Comparison of ENCODE assay signal across 17 cellular contexts in the genomic region with DNA sequence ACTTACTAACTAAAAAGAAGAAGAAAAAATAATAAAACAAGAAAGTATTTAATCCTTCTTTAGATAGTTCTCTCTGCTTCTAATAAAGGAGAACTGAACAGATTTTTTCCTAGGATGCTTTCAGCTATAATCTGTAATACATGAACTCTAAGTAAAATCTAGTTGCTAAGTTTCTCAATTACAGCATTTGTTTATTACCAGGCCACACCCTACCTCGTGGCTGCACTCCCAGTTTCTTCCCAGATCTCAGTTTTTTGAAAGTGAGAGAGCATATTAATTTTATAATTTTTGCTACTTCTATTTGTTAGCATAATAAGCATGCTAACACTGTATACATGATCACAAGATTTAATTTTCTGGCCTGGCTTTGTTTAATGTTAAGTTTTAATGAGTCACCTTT.
DNase-seq lines count a peak whose midpoint lies in the region; ATAC-seq and TF ChIP-seq lines count a peak whose summit lies in the region.
"Had no signal": no experiment of that assay in that cellular context is flagged by ENCODE, and none has a peak within 500 bp of the region (broad histone marks: within the 10 kb centered on the region; RNA-seq: fewer than 3 reads in every experiment).

No MANE protein-coding gene starts in this region.

- TF ChIP-seq CTCF in left lung (IDR thresholded peaks at IDR 0.05) (no peak), psoas muscle (IDR thresholded peaks at IDR 0.05) (no peak)

- H3K27ac ChIP-seq in left lung (no peak overlapping the region), psoas muscle (no peak overlapping the region)
- no peak overlapping the region for H3K27ac ChIP-seq in effector memory CD4-positive, alpha-beta T cell (ENCODE audit: insufficient read depth, low read length, poor library complexity, severe bottlenecking)
- H3K27ac ChIP-seq: A549 had no signal

- no peaks in the 10 kb centered on the region for H3K4me1 Mint-ChIP-seq in activated CD4-positive, alpha-beta T cell treated with anti-CD3 and anti-CD28 coated beads, Interleukin-2, amount 10 ng/mL, durations not matched to agents 7 days and 5 days

- H3K9me3 Mint-ChIP-seq in activated CD4-positive, alpha-beta T cell treated with anti-CD3 and anti-CD28 coated beads, Interleukin-2, amount 10 ng/mL, durations not matched to agents 7 days and 5 days, result no peaks in the 10 kb centered on the region
- H3K9me3 Mint-ChIP-seq: IgD-negative memory B cell had no signal

- H3K27me3 ChIP-seq in endocrine pancreas (ENCODE audit: control insufficient read depth, insufficient read depth, low read length) (no peaks in the 10 kb centered on the region), left lung (no peaks in the 10 kb centered on the region), psoas muscle (ENCODE audit: insufficient read depth in 3 of 3, low read length in 2 of 3) (no peaks in the 10 kb centered on the region)
- H3K27me3 ChIP-seq in effector memory CD4-positive, alpha-beta T cell (replicated peaks; ENCODE audit: control insufficient read depth, insufficient read depth, low read length, poor library complexity, severe bottlenecking), result no peaks in the 10 kb centered on the region

- WGBS in psoas muscle, 3 donors, result 10 to 14% (median 12%) methylated on average over 1 of the region's 1 CpG

- POLR2A ChIA-PET in activated CD4-positive, alpha-beta T cell treated with anti-CD3 and anti-CD28 coated beads, Interleukin-2, amount 10 ng/mL, durations not matched to agents 7 days and 5 days (lab: Charles Lee), result no interaction called here

- ATAC-seq in left cardiac atrium (peak in 1 of 2 donors; percentile 64), left lung (peak; percentile 63), psoas muscle (no peak)
- ATAC-seq: A549, Panc1 had no signal

- no peak overlapping the region for H3K9ac ChIP-seq in endocrine pancreas (ENCODE audit: control insufficient read depth, insufficient read depth, low read length)

- H3K4me3 Mint-ChIP-seq in activated CD4-positive, alpha-beta T cell treated with anti-CD3 and anti-CD28 coated beads, Interleukin-2, amount 10 ng/mL, durations not matched to agents 7 days and 5 days, result no peak overlapping the region
- H3K4me3 Mint-ChIP-seq: IgD-negative memory B cell had no signal

- no peak overlapping the region for H3K27ac Mint-ChIP-seq in activated CD4-positive, alpha-beta T cell treated with anti-CD3 and anti-CD28 coated beads, Interleukin-2, amount 10 ng/mL, durations not matched to agents 7 days and 5 days

- no peaks in the 10 kb centered on the region for H3K36me3 Mint-ChIP-seq in activated CD4-positive, alpha-beta T cell treated with anti-CD3 and anti-CD28 coated beads, Interleukin-2, amount 10 ng/mL, durations not matched to agents 7 days and 5 days (ENCODE audit: low read depth)
- H3K36me3 Mint-ChIP-seq: IgD-negative memory B cell had no signal

- CTCF ChIA-PET in activated CD4-positive, alpha-beta T cell treated with anti-CD3 and anti-CD28 coated beads, Interleukin-2, amount 10 ng/mL, durations not matched to agents 7 days and 5 days (lab: Charles Lee), result no interaction called here

- no peaks in the 10 kb centered on the region for H3K27me3 Mint-ChIP-seq in activated CD4-positive, alpha-beta T cell treated with anti-CD3 and anti-CD28 coated beads, Interleukin-2, amount 10 ng/mL, durations not matched to agents 7 days and 5 days
- H3K27me3 Mint-ChIP-seq: IgD-negative memory B cell had no signal

- H3K36me3 ChIP-seq in endocrine pancreas (ENCODE audit: control insufficient read depth, insufficient read depth, low read length), result no peaks in the 10 kb centered on the region
- no peaks in the 10 kb centered on the region for H3K36me3 ChIP-seq in left lung
- no peaks in the 10 kb centered on the region for H3K36me3 ChIP-seq in psoas muscle (ENCODE audit: insufficient read depth in 1 of 2, low read depth in 1 of 2)
- no peaks in the 10 kb centered on the region for H3K36me3 ChIP-seq in effector memory CD4-positive, alpha-beta T cell (ENCODE audit: control insufficient read depth, insufficient read depth, low read length)
- H3K36me3 ChIP-seq: HAP-1 had no signal

- DNase-seq in left cardiac atrium, result peak; percentile 29
- no peak for DNase-seq in left lung
- DNase-seq in psoas muscle, result peak; percentile 27 to 63
- no peak for DNase-seq in activated CD4-positive, alpha-beta T cell treated with anti-CD3 and anti-CD28 coated beads, Interleukin-2, amount 10 ng/mL, durations not matched to agents 7 days and 5 days
- no peak for DNase-seq in NCI-H226
- no peak for DNase-seq in NCI-H187 treated with DMSO at 0.1 percent for 48 hours (lab: John Stamatoyannopoulos, UW)
- no peak for DNase-seq in effector memory CD4-positive, alpha-beta T cell
- DNase-seq: C1 segment of cervical spinal cord, MV-4-11, NCI-H1417 treated with DMSO at 0.1 percent for 48 hours, NCI-H2029, NCI-H510A had no signal

- H3K4me1 ChIP-seq in endocrine pancreas (ENCODE audit: control insufficient read depth, insufficient read depth, low read length), result peaks cover 17% of the 10 kb centered on the region
- H3K4me1 ChIP-seq in left lung, result no peaks in the 10 kb centered on the region
- H3K4me1 ChIP-seq in psoas muscle, result no peaks in the 10 kb centered on the region
- no peaks in the 10 kb centered on the region for H3K4me1 ChIP-seq in effector memory CD4-positive, alpha-beta T cell (ENCODE audit: control insufficient read depth, insufficient read depth, low read length, poor library complexity, severe bottlenecking)
- H3K4me1 ChIP-seq: A549, HAP-1 had no signal

- no peaks in the 10 kb centered on the region for H3K9me3 ChIP-seq in endocrine pancreas (ENCODE audit: control insufficient read depth, low read length)
- H3K9me3 ChIP-seq in left lung, result no peaks in the 10 kb centered on the region
- H3K9me3 ChIP-seq in psoas muscle, result no peaks in the 10 kb centered on the region
- no peaks in the 10 kb centered on the region for H3K9me3 ChIP-seq in effector memory CD4-positive, alpha-beta T cell (ENCODE audit: control insufficient read depth, low read length)
- H3K9me3 ChIP-seq: A549, HAP-1 had no signal

- H3K4me3 ChIP-seq in endocrine pancreas (ENCODE audit: control insufficient read depth, insufficient read depth, low read length), result peak overlapping the region; percentile 61
- H3K4me3 ChIP-seq in left lung, result no peak overlapping the region
- no peak overlapping the region for H3K4me3 ChIP-seq in psoas muscle
- no peak overlapping the region for H3K4me3 ChIP-seq in effector memory CD4-positive, alpha-beta T cell (ENCODE audit: insufficient read depth, low read depth, low read length, poor library complexity, severe bottlenecking)
- H3K4me3 ChIP-seq: A549, HAP-1 had no signal

- intact Hi-C loops in left cardiac atrium (cut with DNase I) (no loop called here), left lung (cut with DNase I) (no loop called here), psoas muscle (cut with DNase I) (no loop called here)

Comparison
In these comparisons a context has a peak if more than half of its experiments do, and no peak if none do; other contexts are left out.
1. DNase-seq: peak in left cardiac atrium (single experiment) and psoas muscle (2 of 2); none in left lung (0 of 2), activated CD4-positive, alpha-beta T cell treated with anti-CD3 and anti-CD28 coated beads, Interleukin-2, amount 10 ng/mL, durations not matched to agents 7 days and 5 days (single experiment), NCI-H226 (single experiment), NCI-H187 treated with DMSO at 0.1 percent for 48 hours (single experiment) and effector memory CD4-positive, alpha-beta T cell (0 of 3).